In genomic region chr7:2920041-2920440, GRCh38 we compare ENCODE assay signal across 28 cellular contexts.
"Had no signal": no experiment of that assay in that cellular context is flagged by ENCODE, and none has a peak within 500 bp of the region (broad histone marks: within the 10 kb centered on the region; RNA-seq: fewer than 3 reads in every experiment).

No MANE protein-coding gene starts in this region.

- H3K27ac ChIP-seq: ascending aorta, body of pancreas, SJSA1 had no signal

- H3K36me3 ChIP-seq: ascending aorta, MG63, SJSA1 had no signal

- H3K4me1 Mint-ChIP-seq: activated B cell treated with CpG ODN at 0.5 μM for 24 hours; activated CD4-positive, alpha-beta T cell treated with anti-CD3 and anti-CD28 coated beads, Interleukin-2, amount 10 ng/mL, durations not matched to agents 7 days and 5 days; activated CD8-positive, alpha-beta memory T cell treated with anti-CD3 and anti-CD28 coated beads, Interleukin-2, amount 10 ng/mL, durations not matched to agents 7 days and 5 days had no signal

- FAIRE-seq: bronchial epithelial cell, RCC 7860 had no signal

- H3K9me3 ChIP-seq: ascending aorta, body of pancreas, MG63 had no signal

- H3K4me1 ChIP-seq: ascending aorta had no signal

- H3K4me3 ChIP-seq: ascending aorta, body of pancreas, MG63, SJSA1 had no signal

- ATAC-seq: activated CD8-positive, alpha-beta memory T cell treated with anti-CD3 and anti-CD28 coated beads, Interleukin-2, amount 10 ng/mL, durations not matched to agents 7 days and 5 days; body of pancreas; PC-3; SK-N-SH treated with all-trans-retinoic acid at 6 μM for 48 hours had no signal

- DNase-seq: activated B cell treated with CpG ODN at 0.5 μM for 24 hours; activated CD4-positive, alpha-beta T cell treated with anti-CD3 and anti-CD28 coated beads for 1 hour; activated CD4-positive, alpha-beta T cell treated with anti-CD3 and anti-CD28 coated beads, Interleukin-2, amount 10 ng/mL, durations not matched to agents 7 days and 5 days; activated CD8-positive, alpha-beta memory T cell treated with anti-CD3 and anti-CD28 coated beads, Interleukin-2, amount 10 ng/mL, durations not matched to agents 7 days and 5 days; activated gamma-delta T cell treated with Interleukin-2 at 50 U/mL for 16 hours; activated naive CD4-positive, alpha-beta T cell treated with anti-CD3 and anti-CD28 coated beads, Interleukin-2, amount 50 U/mL, for 16 hours; activated T-cell treated with anti-CD3 and anti-CD28 coated beads, Interleukin-2, amount 50 U/mL, for 24 hours; amniotic stem cell; body of pancreas; central memory CD4-positive, alpha-beta T cell; MG63; MV-4-11; NCI-H1092 treated with DMSO at 0.1 percent for 48 hours; NCI-H1436; NCI-H1694 treated with DMSO at 0.1 percent for 48 hours; NCI-H2029 treated with DMSO at 0.1 percent for 48 hours; NCI-H345; NCI-H524; PC-3; SHP77; SW 1271; T-helper 9 cell had no signal

- H3K27ac Mint-ChIP-seq: activated B cell treated with CpG ODN at 0.5 μM for 24 hours; activated CD4-positive, alpha-beta T cell treated with anti-CD3 and anti-CD28 coated beads, Interleukin-2, amount 10 ng/mL, durations not matched to agents 7 days and 5 days; activated CD8-positive, alpha-beta memory T cell treated with anti-CD3 and anti-CD28 coated beads, Interleukin-2, amount 10 ng/mL, durations not matched to agents 7 days and 5 days; activated T-cell treated with anti-CD3 and anti-CD28 coated beads, Interleukin-2, amount 50 U/mL, for 24 hours; activated T-helper 2 cell treated with anti-CD3 and anti-CD28 coated beads, Interferon-gamma antibody, Interleukin-2, Interleukin-4, amounts not matched to agents 10 μg/mL and 5 μg/mL and 100 μg/mL, durations not matched to agents 14 hours and 24 hours and 36 hours had no signal

- H3K27me3 ChIP-seq: ascending aorta had no signal

- H3K27me3 Mint-ChIP-seq: activated B cell treated with CpG ODN at 0.5 μM for 24 hours; activated CD4-positive, alpha-beta T cell treated with anti-CD3 and anti-CD28 coated beads, Interleukin-2, amount 10 ng/mL, durations not matched to agents 7 days and 5 days; activated CD8-positive, alpha-beta memory T cell treated with anti-CD3 and anti-CD28 coated beads, Interleukin-2, amount 10 ng/mL, durations not matched to agents 7 days and 5 days; activated T-cell treated with anti-CD3 and anti-CD28 coated beads, Interleukin-2, amount 50 U/mL, for 24 hours had no signal

- H3K9me3 Mint-ChIP-seq: activated CD4-positive, alpha-beta T cell treated with anti-CD3 and anti-CD28 coated beads, Interleukin-2, amount 10 ng/mL, durations not matched to agents 7 days and 5 days; activated T-cell treated with anti-CD3 and anti-CD28 coated beads, Interleukin-2, amount 50 U/mL, for 24 hours had no signal

- H3K4me3 Mint-ChIP-seq: activated B cell treated with CpG ODN at 0.5 μM for 24 hours; activated CD4-positive, alpha-beta T cell treated with anti-CD3 and anti-CD28 coated beads, Interleukin-2, amount 10 ng/mL, durations not matched to agents 7 days and 5 days; activated CD8-positive, alpha-beta memory T cell treated with anti-CD3 and anti-CD28 coated beads, Interleukin-2, amount 10 ng/mL, durations not matched to agents 7 days and 5 days; activated T-cell treated with anti-CD3 and anti-CD28 coated beads, Interleukin-2, amount 50 U/mL, for 24 hours had no signal
